1 cellular context compared by ENCODE assay signal in the genomic region with DNA sequence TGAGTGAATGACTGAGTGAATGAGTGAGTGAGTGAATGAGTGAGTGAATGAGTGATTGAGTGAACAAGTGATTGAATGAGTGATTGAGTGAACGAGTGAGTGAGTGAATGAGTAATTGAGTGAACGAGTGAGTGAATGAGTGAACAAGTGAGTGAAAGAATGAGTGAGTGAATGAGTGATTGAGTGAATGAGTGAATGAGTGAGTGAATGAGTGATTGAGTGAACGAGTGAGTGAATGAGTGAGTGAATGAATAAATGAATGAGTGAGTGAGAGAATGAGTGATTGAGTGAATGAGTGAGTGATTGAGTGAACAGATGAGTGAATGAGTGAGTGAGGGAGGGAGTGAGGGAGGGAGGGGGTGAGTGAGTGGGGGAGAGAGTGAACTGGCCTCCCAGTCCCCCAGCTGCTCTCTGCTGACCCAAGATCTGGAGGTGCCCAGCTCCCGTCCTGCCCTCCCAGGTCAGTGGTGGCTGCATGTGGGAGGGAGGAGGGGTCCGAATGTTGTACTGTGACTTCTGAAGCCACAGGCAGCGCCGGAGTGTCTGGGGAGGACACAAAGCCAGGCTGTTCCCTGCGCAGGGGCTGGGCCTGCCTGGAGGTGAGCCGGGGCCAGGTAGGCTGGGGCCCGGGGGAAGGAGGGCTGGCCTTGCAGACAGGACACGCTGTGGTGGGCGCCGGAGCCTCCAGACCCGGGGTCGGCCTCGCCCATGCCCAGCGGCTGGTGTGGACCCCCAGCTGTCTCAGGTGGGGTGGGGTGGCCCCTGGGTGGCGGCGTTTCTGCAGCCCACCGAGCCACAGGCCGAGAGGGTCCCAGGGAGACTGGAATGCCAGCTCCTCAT.
A peak's percentile ranks its signal among the peaks of the same experiment; 100 is the strongest.
TF ChIP-seq lines count a peak whose summit lies in the region.

No MANE protein-coding gene starts in this region.

TF ChIP-seq in H1, 55 proteins besides CTCF, POLR2A, EP300 and RAD21:
- TF ChIP-seq KDM4A (IDR thresholded peaks at IDR 0.05; ENCODE audit: low read depth, low read length, severe bottlenecking) (no peak), ASH2L (IDR thresholded peaks at IDR 0.05; ENCODE audit: low read length) (peak; percentile 69), RFX5 (IDR thresholded peaks at IDR 0.05; ENCODE audit: borderline replicate concordance, low read depth, low read length) (no peak), CREB1 (IDR thresholded peaks at IDR 0.05) (no peak), GABPA (IDR thresholded peaks at IDR 0.05; ENCODE audit: borderline replicate concordance, insufficient read depth, low read length) (no peak), TEAD4 (IDR thresholded peaks at IDR 0.05; ENCODE audit: low read depth, low read length) (no peak), SIX5 (IDR thresholded peaks at IDR 0.05; ENCODE audit: low read depth, low read length) (no peak), HDAC6 (IDR thresholded peaks at IDR 0.05; ENCODE audit: low read depth, low read length) (no peak), FOSL1 (IDR thresholded peaks at IDR 0.05; ENCODE audit: insufficient read depth, low read depth, low read length) (no peak), BRCA1 (IDR thresholded peaks at IDR 0.05; ENCODE audit: low read depth, low read length) (peak; percentile 40; the same call in 1 of the 2 replicates), CHD2 (IDR thresholded peaks at IDR 0.05; ENCODE audit: low read length) (no peak), RXRA (IDR thresholded peaks at IDR 0.05; ENCODE audit: insufficient read depth, low read depth, low read length) (no peak)
- TF ChIP-seq, protein P1, sequence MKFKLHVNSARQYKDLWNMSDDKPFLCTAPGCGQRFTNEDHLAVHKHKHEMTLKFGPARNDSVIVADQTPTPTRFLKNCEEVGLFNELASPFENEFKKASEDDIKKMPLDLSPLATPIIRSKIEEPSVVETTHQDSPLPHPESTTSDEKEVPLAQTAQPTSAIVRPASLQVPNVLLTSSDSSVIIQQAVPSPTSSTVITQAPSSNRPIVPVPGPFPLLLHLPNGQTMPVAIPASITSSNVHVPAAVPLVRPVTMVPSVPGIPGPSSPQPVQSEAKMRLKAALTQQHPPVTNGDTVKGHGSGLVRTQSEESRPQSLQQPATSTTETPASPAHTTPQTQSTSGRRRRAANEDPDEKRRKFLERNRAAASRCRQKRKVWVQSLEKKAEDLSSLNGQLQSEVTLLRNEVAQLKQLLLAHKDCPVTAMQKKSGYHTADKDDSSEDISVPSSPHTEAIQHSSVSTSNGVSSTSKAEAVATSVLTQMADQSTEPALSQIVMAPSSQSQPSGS (IDR thresholded peaks at IDR 0.05; ENCODE audit: low read length), result no peak
